In the genomic region with DNA sequence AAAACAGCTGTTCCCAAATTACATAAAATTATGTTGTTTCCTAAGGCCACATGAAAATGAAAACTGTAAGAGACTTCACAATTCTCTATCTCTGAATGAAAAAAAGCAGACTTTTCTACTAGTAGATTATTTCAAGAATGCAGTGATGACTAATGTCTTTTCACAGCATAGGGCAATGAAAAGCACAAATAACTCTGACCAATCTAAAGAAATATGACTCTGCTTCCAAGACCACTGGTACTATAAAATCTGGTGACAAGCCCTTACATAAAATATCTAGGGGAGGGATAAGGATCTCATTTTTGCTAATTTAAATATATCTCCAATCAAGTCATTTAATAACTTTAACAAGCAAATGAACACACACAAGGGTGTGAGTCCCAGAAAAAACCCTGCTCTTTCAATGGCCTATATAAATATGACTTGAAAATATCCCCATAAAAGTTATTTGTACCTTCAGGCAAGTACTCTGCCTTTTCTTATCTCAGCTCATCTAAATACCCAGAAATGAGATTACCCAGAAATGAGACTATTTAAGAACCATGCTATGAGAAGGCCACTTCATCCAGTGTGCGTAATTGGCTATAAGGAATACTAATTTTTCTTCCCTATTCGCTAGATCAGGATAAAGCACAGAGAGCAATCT, we compare ENCODE assay signal across 1 cellular context.
TF ChIP-seq lines count a peak whose summit lies in the region.

No MANE protein-coding gene starts in this region.

TF ChIP-seq in WTC11, 78 proteins besides CTCF, POLR2A, EP300 and RAD21 (continued from another document):
- no peak for TF ChIP-seq FOXP1 (CRISPR knock-in tag; IDR thresholded peaks at IDR 0.05; ENCODE audit: borderline replicate concordance)
